8 cellular contexts compared by ENCODE assay signal in the genomic region with DNA sequence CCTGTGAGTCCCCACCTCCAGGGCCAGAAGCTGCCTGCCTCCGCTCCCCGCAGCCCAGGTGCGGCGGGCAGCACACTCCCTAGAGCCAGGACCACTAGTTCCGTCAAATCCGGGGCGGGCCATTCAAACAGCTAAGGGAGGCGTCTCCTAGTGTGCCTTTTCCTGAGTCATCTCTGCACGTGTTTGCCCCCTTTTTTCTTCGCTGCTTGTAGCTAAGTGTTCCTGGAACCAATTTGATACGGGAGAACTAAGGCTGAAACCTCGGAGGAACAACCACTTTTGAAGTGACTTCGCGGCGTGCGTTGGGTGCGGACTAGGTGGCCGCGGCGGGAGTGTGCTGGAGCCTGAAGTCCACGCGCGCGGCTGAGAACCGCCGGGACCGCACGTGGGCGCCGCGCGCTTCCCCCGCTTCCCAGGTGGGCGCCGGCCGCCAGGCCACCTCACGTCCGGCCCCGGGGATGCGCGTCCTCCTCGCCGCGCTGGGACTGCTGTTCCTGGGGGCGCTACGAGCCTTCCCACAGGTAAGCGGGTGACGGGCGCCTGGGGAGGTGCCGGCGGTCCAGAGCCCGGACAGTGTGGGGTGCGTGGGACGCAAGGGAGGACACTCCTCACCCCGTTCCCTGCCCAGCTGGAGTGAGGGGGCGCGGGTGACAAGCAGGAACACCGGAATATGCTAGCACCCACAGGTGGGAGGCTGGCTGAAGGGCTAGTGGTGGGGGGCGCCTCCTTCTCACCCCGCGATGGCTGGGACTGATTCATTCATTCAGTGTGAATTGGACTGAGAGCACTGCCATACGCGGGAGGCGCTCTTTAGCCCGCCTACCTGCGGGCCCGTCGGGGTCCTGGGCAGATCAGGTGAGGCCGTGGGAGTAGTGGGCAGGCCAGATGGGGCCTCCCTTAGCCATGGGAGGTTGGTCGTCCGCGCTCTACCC. TPM values are rescaled to one million over a fixed set of nuclear protein-coding genes. Genes with fewer than 3 reads are reported as not detected.
DNase-seq lines count a peak whose midpoint lies in the region; ATAC-seq and TF ChIP-seq lines count a peak whose summit lies in the region.

Gene TNFRSF8 (plus strand): TSS at position 163 of the 932 bp plus-strand sequence. CDS start 296 bp downstream, at position 459.

- ATAC-seq in stimulated activated memory B cell treated with anti-CD40 and anti-IgM and Interleukin-4, amounts not matched to agents 10 μg/mL and 1 μg/mL and 100 μg/mL, for 72 hours = no peak

- DNase-seq in NCI-H748 (lab: John Stamatoyannopoulos, UW; ENCODE audit: unreplicated experiment) = peak; percentile 15
- no peak for DNase-seq in NCI-H748 treated with DMSO at 0.1 percent for 48 hours (lab: John Stamatoyannopoulos, UW)
- DNase-seq in activated CD4-positive, alpha-beta T cell treated with anti-CD3 and anti-CD28 coated beads, Interleukin-2, amount 10 ng/mL, durations not matched to agents 24 days and 14 days = peak; percentile 82
- DNase-seq in fibroblast of the aortic adventitia (ENCODE audit: low read depth) = peak; percentile 29
- no peak for DNase-seq in COLO668 (lab: John Stamatoyannopoulos, UW; ENCODE audit: unreplicated experiment)
- no peak for DNase-seq in ecto neural progenitor cell (ENCODE audit: low spot score)
- no peak for DNase-seq in NCI-H2107 (lab: John Stamatoyannopoulos, UW)

- H3K27me3 Mint-ChIP-seq in activated CD4-positive, alpha-beta T cell treated with anti-CD3 and anti-CD28 coated beads, Interleukin-2, amount 10 ng/mL, durations not matched to agents 24 days and 14 days = peaks cover 4% of the 10 kb centered on the region
- peaks cover 56% of the 10 kb centered on the region for H3K27me3 Mint-ChIP-seq in stimulated activated memory B cell treated with anti-CD40 and anti-IgM and Interleukin-4, amounts not matched to agents 10 μg/mL and 1 μg/mL and 100 μg/mL, for 72 hours

- H3K9me3 Mint-ChIP-seq in activated CD4-positive, alpha-beta T cell treated with anti-CD3 and anti-CD28 coated beads, Interleukin-2, amount 10 ng/mL, durations not matched to agents 24 days and 14 days = peaks cover 4% of the 10 kb centered on the region
- no peaks in the 10 kb centered on the region for H3K9me3 Mint-ChIP-seq in stimulated activated memory B cell treated with anti-CD40 and anti-IgM and Interleukin-4, amounts not matched to agents 10 μg/mL and 1 μg/mL and 100 μg/mL, for 72 hours

- no peak for TF ChIP-seq CTCF in fibroblast of the aortic adventitia (IDR thresholded peaks at IDR 0.05; ENCODE audit: insufficient read depth, low read length)

- peak within 1 kb of the TSS; percentile 87 for H3K27ac Mint-ChIP-seq in activated CD4-positive, alpha-beta T cell treated with anti-CD3 and anti-CD28 coated beads, Interleukin-2, amount 10 ng/mL, durations not matched to agents 24 days and 14 days
- peak within 1 kb of the TSS; percentile 6 for H3K27ac Mint-ChIP-seq in stimulated activated memory B cell treated with anti-CD40 and anti-IgM and Interleukin-4, amounts not matched to agents 10 μg/mL and 1 μg/mL and 100 μg/mL, for 72 hours

- intact Hi-C loops in activated CD4-positive, alpha-beta T cell treated with anti-CD3 and anti-CD28 coated beads, Interleukin-2, amount 10 ng/mL, durations not matched to agents 24 days and 14 days (cut with micrococcal nuclease) = loop anchor here (1.0 to 10.0 kb wide), 4 partner anchors 16 to 156 kb away; no protein-coding TSS in a partner anchor

- H3K4me3 ChIP-seq in fibroblast of the aortic adventitia (ENCODE audit: low read depth, low read length) = peak within 1 kb of the TSS; percentile 22

- peaks cover 17% of the 10 kb centered on the region for H3K36me3 Mint-ChIP-seq in activated CD4-positive, alpha-beta T cell treated with anti-CD3 and anti-CD28 coated beads, Interleukin-2, amount 10 ng/mL, durations not matched to agents 24 days and 14 days (ENCODE audit: low read depth)
- peaks cover 5% of the 10 kb centered on the region for H3K36me3 Mint-ChIP-seq in stimulated activated memory B cell treated with anti-CD40 and anti-IgM and Interleukin-4, amounts not matched to agents 10 μg/mL and 1 μg/mL and 100 μg/mL, for 72 hours

- peaks cover 59% of the 10 kb centered on the region for H3K4me1 Mint-ChIP-seq in activated CD4-positive, alpha-beta T cell treated with anti-CD3 and anti-CD28 coated beads, Interleukin-2, amount 10 ng/mL, durations not matched to agents 24 days and 14 days
- H3K4me1 Mint-ChIP-seq in stimulated activated memory B cell treated with anti-CD40 and anti-IgM and Interleukin-4, amounts not matched to agents 10 μg/mL and 1 μg/mL and 100 μg/mL, for 72 hours = peaks cover 63% of the 10 kb centered on the region

- peak within 1 kb of the TSS; percentile 87 for H3K4me3 Mint-ChIP-seq in activated CD4-positive, alpha-beta T cell treated with anti-CD3 and anti-CD28 coated beads, Interleukin-2, amount 10 ng/mL, durations not matched to agents 24 days and 14 days
- peak within 1 kb of the TSS; percentile 70 for H3K4me3 Mint-ChIP-seq in stimulated activated memory B cell treated with anti-CD40 and anti-IgM and Interleukin-4, amounts not matched to agents 10 μg/mL and 1 μg/mL and 100 μg/mL, for 72 hours

RNA-seq across cellular contexts. Expression of gene TNFRSF8, which starts in this region (rescaled TPM):
- 33.2 and 35.1 TPM in 2 replicates for total RNA-seq in activated CD4-positive, alpha-beta T cell treated with anti-CD3 and anti-CD28 coated beads, Interleukin-2, amount 10 ng/mL, durations not matched to agents 24 days and 14 days
- total RNA-seq in fibroblast of the aortic adventitia (ENCODE audit: low replicate concordance) = 0.09 and 15.4 TPM in 2 replicates

Comparison
In these comparisons a context has a peak if more than half of its experiments do, and no peak if none do; other contexts are left out.
1. DNase-seq: peak in NCI-H748 (single experiment), activated CD4-positive, alpha-beta T cell treated with anti-CD3 and anti-CD28 coated beads, Interleukin-2, amount 10 ng/mL, durations not matched to agents 24 days and 14 days (single experiment) and fibroblast of the aortic adventitia (single experiment); none in NCI-H748 treated with DMSO at 0.1 percent for 48 hours (single experiment), COLO668 (single experiment), ecto neural progenitor cell (single experiment) and NCI-H2107 (single experiment).